ENCODE assay signal across 9 cellular contexts in genomic region chr2:13558368-13558767, GRCh38.
DNase-seq lines count a peak whose midpoint lies in the region; ATAC-seq and TF ChIP-seq lines count a peak whose summit lies in the region.
"Had no signal": no experiment of that assay in that cellular context is flagged by ENCODE, and none has a peak within 500 bp of the region (broad histone marks: within the 10 kb centered on the region; RNA-seq: fewer than 3 reads in every experiment).

No MANE protein-coding gene starts in this region.

- no peaks in the 10 kb centered on the region for H3K36me3 ChIP-seq in RWPE2 (ENCODE audit: low read depth)

- H3K4me3 Mint-ChIP-seq in endothelial cell (ENCODE audit: unreplicated experiment) = no peak overlapping the region

- DNase-seq in RWPE2 (ENCODE audit: low spot score) = peak; percentile 70
- peak; percentile 21 for DNase-seq in myocyte (ENCODE audit: low read depth)
- no peak for DNase-seq in DMS 273 (lab: John Stamatoyannopoulos, UW; ENCODE audit: unreplicated experiment)
- DNase-seq in omental fat pad (ENCODE audit: low spot score) = no peak
- DNase-seq in endothelial cell (ENCODE audit: low spot score) = no peak
- DNase-seq: activated CD8-positive, alpha-beta memory T cell treated with anti-CD3 and anti-CD28 coated beads, Interleukin-2, amount 50 U/mL, for 48 hours had no signal

- ATAC-seq in GM19023 (IDR thresholded peaks at IDR 0.05; ENCODE audit: unreplicated experiment) = peak; percentile 78
- ATAC-seq in HG03095 (IDR thresholded peaks at IDR 0.05; ENCODE audit: unreplicated experiment) = peak; percentile 69
- ATAC-seq in RWPE2 (ENCODE audit: low read depth) = peak; percentile 99
- no peak for ATAC-seq in omental fat pad (ENCODE audit: low FRiP score)
- ATAC-seq in activated CD4-positive, CD25-positive, alpha-beta regulatory T cell treated with anti-CD3 and anti-CD28 coated beads, Interleukin-2, amount 50 U/mL, for 24 hours = no peak

- H3K4me1 Mint-ChIP-seq in endothelial cell (ENCODE audit: unreplicated experiment) = no peaks in the 10 kb centered on the region

- peaks cover 10% of the 10 kb centered on the region for H3K4me1 ChIP-seq in RWPE2 (ENCODE audit: insufficient read depth, poor library complexity, severe bottlenecking)

- TF ChIP-seq CTCF in RWPE2 (IDR thresholded peaks at IDR 0.05; ENCODE audit: poor library complexity, severe bottlenecking) (no peak), omental fat pad (IDR thresholded peaks at IDR 0.05) (no peak), endothelial cell (IDR thresholded peaks at IDR 0.05; ENCODE audit: unreplicated experiment) (no peak)

- no peaks in the 10 kb centered on the region for H3K36me3 Mint-ChIP-seq in endothelial cell (ENCODE audit: low read depth, unreplicated experiment)

- no peaks in the 10 kb centered on the region for H3K27me3 Mint-ChIP-seq in endothelial cell (ENCODE audit: unreplicated experiment)

- no peaks in the 10 kb centered on the region for H3K9me3 Mint-ChIP-seq in endothelial cell (ENCODE audit: unreplicated experiment)

- H3K4me3 ChIP-seq in RWPE2 (ENCODE audit: severe bottlenecking) = no peak overlapping the region

- H3K27me3 ChIP-seq in RWPE2 (ENCODE audit: insufficient read depth, poor library complexity, severe bottlenecking) = no peaks in the 10 kb centered on the region

- no peaks in the 10 kb centered on the region for H3K9me3 ChIP-seq in RWPE2 (ENCODE audit: severe bottlenecking)

- no peak overlapping the region for H3K27ac ChIP-seq in RWPE2 (ENCODE audit: poor library complexity, severe bottlenecking)

- no peak overlapping the region for H3K27ac Mint-ChIP-seq in endothelial cell (ENCODE audit: unreplicated experiment)

Comparison
In these comparisons a context has a peak if more than half of its experiments do, and no peak if none do; other contexts are left out.
1. ATAC-seq: peak in GM19023 (single experiment), HG03095 (single experiment) and RWPE2 (single experiment); none in omental fat pad (single experiment) and activated CD4-positive, CD25-positive, alpha-beta regulatory T cell treated with anti-CD3 and anti-CD28 coated beads, Interleukin-2, amount 50 U/mL, for 24 hours (0 of 2).
2. DNase-seq: peak in RWPE2 (single experiment) and myocyte (single experiment); none in DMS 273 (single experiment), omental fat pad (single experiment) and endothelial cell (single experiment).